ENCODE assay signal across 18 cellular contexts in the genomic region with DNA sequence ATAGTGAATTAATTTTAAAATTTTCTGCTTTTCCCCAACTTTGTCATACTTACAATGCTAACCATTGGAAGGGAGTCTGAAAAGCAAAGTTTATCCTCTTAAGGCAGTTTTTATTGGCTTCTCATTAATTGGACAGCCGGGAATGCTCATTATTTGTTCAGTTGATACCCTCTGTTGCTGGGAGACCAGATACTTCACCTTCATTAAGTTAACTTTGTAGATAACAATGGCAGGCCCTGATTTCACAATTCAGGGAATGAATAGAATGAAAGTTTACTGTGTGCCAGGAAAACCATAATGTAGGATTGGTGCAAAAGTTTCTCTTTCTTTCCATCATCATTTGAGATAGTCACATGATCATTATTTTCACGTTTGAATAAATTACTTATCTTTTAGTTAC. TPM values are rescaled to one million over a fixed set of nuclear protein-coding genes. Genes with fewer than 3 reads are reported as not detected.
"Had no signal": no experiment of that assay in that cellular context is flagged by ENCODE, and none has a peak within 500 bp of the region (broad histone marks: within the 10 kb centered on the region; RNA-seq: fewer than 3 reads in every experiment).

No MANE protein-coding gene starts in this region.

- H3K27me3 Mint-ChIP-seq: activated naive CD4-positive, alpha-beta T cell treated with anti-CD3 and anti-CD28 coated beads, Interleukin-2, amount 10 ng/mL, durations not matched to agents 7 days and 5 days; stimulated activated naive B cell treated with anti-CD40 and anti-IgM and Interleukin-4, amounts not matched to agents 10 μg/mL and 1 μg/mL and 100 μg/mL, for 72 hours had no signal

- H3K4me3 Mint-ChIP-seq: activated naive CD4-positive, alpha-beta T cell treated with anti-CD3 and anti-CD28 coated beads, Interleukin-2, amount 10 ng/mL, durations not matched to agents 7 days and 5 days; activated naive CD8-positive, alpha-beta T cell treated with anti-CD3 and anti-CD28 coated beads, Interleukin-2, amount 50 U/mL, for 24 hours; central memory CD8-positive, alpha-beta T cell; naive thymus-derived CD8-positive, alpha-beta T cell; stimulated activated naive B cell treated with anti-CD40 and anti-IgM and Interleukin-4, amounts not matched to agents 10 μg/mL and 1 μg/mL and 100 μg/mL, for 72 hours had no signal

- H3K9me3 Mint-ChIP-seq: activated naive CD4-positive, alpha-beta T cell treated with anti-CD3 and anti-CD28 coated beads, Interleukin-2, amount 10 ng/mL, durations not matched to agents 7 days and 5 days; activated naive CD8-positive, alpha-beta T cell treated with anti-CD3 and anti-CD28 coated beads, Interleukin-2, amount 50 U/mL, for 24 hours; central memory CD8-positive, alpha-beta T cell; naive thymus-derived CD8-positive, alpha-beta T cell had no signal

- H3K4me3 ChIP-seq: ascending aorta, colonic mucosa, ovary, sigmoid colon had no signal

- H3K9me3 ChIP-seq: ascending aorta, colonic mucosa, ovary, sigmoid colon had no signal

- H3K4me1 Mint-ChIP-seq: activated naive CD4-positive, alpha-beta T cell treated with anti-CD3 and anti-CD28 coated beads, Interleukin-2, amount 10 ng/mL, durations not matched to agents 7 days and 5 days; central memory CD8-positive, alpha-beta T cell had no signal

- ATAC-seq: activated naive CD8-positive, alpha-beta T cell treated with anti-CD3 and anti-CD28 coated beads, Interleukin-2, amount 50 U/mL, for 24 hours; naive thymus-derived CD8-positive, alpha-beta T cell; stimulated activated naive B cell treated with anti-CD40 and anti-IgM and Interleukin-4, amounts not matched to agents 10 μg/mL and 1 μg/mL and 100 μg/mL, for 72 hours had no signal

- DNase-seq: activated CD4-positive, alpha-beta T cell treated with anti-CD3 and anti-CD28 coated beads, Interleukin-2, amount 50 U/mL, for 1 hour; activated CD4-positive, CD25-positive, alpha-beta regulatory T cell treated with anti-CD3 and anti-CD28 coated beads, Interleukin-2, amount 50 U/mL, for 72 hours; activated CD8-positive, alpha-beta memory T cell treated with anti-CD3 and anti-CD28 coated beads for 24 hours; activated CD8-positive, alpha-beta memory T cell treated with anti-CD3 and anti-CD28 coated beads, Interleukin-2, amount 50 U/mL, for 48 hours; activated effector memory CD4-positive, alpha-beta T cell treated with Interleukin-2 at 50 U/mL for 16 hours; activated naive CD4-positive, alpha-beta T cell treated with anti-CD3 and anti-CD28 coated beads, Interleukin-2, amount 10 ng/mL, durations not matched to agents 7 days and 5 days; activated naive CD8-positive, alpha-beta T cell treated with anti-CD3 and anti-CD28 coated beads, Interleukin-2, amount 50 U/mL, for 24 hours; activated T-cell treated with anti-CD3 and anti-CD28 coated beads, Interleukin-2, amount 50 U/mL, for 48 hours; colonic mucosa; mesenchymal stem cell; naive thymus-derived CD8-positive, alpha-beta T cell; ovary; sigmoid colon; stimulated activated naive B cell treated with anti-CD40 and anti-IgM and Interleukin-4, amounts not matched to agents 10 μg/mL and 1 μg/mL and 100 μg/mL, for 72 hours; T-helper 2 cell had no signal

- H3K27ac Mint-ChIP-seq: activated naive CD4-positive, alpha-beta T cell treated with anti-CD3 and anti-CD28 coated beads, Interleukin-2, amount 10 ng/mL, durations not matched to agents 7 days and 5 days; activated naive CD8-positive, alpha-beta T cell treated with anti-CD3 and anti-CD28 coated beads, Interleukin-2, amount 50 U/mL, for 24 hours; naive thymus-derived CD8-positive, alpha-beta T cell had no signal

- H3K27me3 ChIP-seq: ascending aorta, colonic mucosa, ovary, sigmoid colon had no signal

- H3K4me1 ChIP-seq: ascending aorta, colonic mucosa, sigmoid colon had no signal

- H3K36me3 Mint-ChIP-seq: activated naive CD4-positive, alpha-beta T cell treated with anti-CD3 and anti-CD28 coated beads, Interleukin-2, amount 10 ng/mL, durations not matched to agents 7 days and 5 days; naive thymus-derived CD8-positive, alpha-beta T cell had no signal

- H3K36me3 ChIP-seq: ascending aorta, colonic mucosa, ovary, sigmoid colon had no signal

- H3K27ac ChIP-seq: ascending aorta, colonic mucosa, ovary, sigmoid colon, VCaP had no signal

RNA-seq across cellular contexts. Expression of gene COL19A1, which starts 49.0 kb away (rescaled TPM):
- total RNA-seq: ascending aorta had no signal
